ENCODE assay signal across 1 cellular context in the genomic region with DNA sequence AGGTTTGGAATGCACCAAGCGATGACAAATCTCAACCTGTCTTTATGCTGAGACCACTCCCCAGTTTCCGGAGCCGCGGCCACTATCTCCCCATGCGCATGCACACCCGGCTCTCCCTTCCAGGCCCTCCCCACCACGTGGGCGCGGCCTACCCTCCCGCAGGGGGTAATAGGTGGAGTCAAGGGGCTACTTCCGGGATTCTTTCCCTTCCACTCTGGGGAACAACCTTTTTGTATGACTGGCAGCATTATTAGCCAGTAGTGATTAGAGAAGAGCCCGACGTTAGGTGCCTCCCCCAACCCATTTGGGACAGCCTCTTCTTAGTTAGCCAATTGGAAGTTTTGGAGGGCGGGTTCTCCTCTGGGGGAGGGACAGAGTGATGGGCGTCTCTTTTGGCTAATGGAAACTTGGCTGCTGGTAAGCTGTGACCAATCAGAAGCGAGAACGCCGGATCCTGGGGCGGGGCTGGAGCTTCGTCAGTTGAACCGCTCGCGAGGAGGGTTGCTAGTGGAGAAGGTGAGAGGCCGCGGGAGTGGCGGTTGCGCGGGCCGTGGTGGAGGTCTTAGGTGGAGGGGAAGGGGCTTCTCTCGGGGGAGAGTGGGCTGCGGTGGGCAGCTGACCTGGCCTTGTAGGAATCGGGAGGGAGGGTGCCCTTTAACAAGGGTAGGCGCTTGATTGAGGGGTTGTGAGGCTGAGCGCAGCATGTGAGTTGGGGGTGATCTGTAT.
TF ChIP-seq lines count a peak whose summit lies in the region.

A gene with protein sequence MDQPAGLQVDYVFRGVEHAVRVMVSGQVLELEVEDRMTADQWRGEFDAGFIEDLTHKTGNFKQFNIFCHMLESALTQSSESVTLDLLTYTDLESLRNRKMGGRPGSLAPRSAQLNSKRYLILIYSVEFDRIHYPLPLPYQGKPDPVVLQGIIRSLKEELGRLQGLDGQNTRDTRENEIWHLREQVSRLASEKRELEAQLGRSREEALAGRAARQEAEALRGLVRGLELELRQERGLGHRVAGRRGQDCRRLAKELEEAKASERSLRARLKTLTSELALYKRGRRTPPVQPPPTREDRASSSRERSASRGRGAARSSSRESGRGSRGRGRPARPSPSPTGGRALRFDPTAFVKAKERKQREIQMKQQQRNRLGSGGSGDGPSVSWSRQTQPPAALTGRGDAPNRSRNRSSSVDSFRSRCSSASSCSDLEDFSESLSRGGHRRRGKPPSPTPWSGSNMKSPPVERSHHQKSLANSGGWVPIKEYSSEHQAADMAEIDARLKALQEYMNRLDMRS (plus strand): TSS at position 479 of the 726 bp plus-strand sequence. CDS start 7,552 bp downstream, outside the sequence.

TF ChIP-seq in K562, 482 proteins besides CTCF, POLR2A, EP300 and RAD21 (continued from another document and continues in another):
- TF ChIP-seq, protein P1, sequence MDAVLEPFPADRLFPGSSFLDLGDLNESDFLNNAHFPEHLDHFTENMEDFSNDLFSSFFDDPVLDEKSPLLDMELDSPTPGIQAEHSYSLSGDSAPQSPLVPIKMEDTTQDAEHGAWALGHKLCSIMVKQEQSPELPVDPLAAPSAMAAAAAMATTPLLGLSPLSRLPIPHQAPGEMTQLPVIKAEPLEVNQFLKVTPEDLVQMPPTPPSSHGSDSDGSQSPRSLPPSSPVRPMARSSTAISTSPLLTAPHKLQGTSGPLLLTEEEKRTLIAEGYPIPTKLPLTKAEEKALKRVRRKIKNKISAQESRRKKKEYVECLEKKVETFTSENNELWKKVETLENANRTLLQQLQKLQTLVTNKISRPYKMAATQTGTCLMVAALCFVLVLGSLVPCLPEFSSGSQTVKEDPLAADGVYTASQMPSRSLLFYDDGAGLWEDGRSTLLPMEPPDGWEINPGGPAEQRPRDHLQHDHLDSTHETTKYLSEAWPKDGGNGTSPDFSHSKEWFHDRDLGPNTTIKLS (IDR thresholded peaks at IDR 0.05; ENCODE audit: borderline replicate concordance, low read depth) = peak; percentile 24; the same call in 1 of the 2 replicates
- TF ChIP-seq NCOA1 (IDR thresholded peaks at IDR 0.05; ENCODE audit: low read depth) (no peak), SRSF9 (IDR thresholded peaks at IDR 0.05; ENCODE audit: borderline replicate concordance, low read depth, low read length) (no peak), ZC3H8 (IDR thresholded peaks at IDR 0.05) (no peak), MAFK (IDR thresholded peaks at IDR 0.05; ENCODE audit: low read length) (no peak), ZNF184 (CRISPR knock-in tag; IDR thresholded peaks at IDR 0.05) (no peak), BCL6 (CRISPR knock-in tag; IDR thresholded peaks at IDR 0.05) (no peak), ZNF445 (CRISPR knock-in tag; IDR thresholded peaks at IDR 0.05; ENCODE audit: low read depth) (no peak), ZSCAN29 (IDR thresholded peaks at IDR 0.05) (no peak), NONO (IDR thresholded peaks at IDR 0.05; ENCODE audit: low read depth in 2 of 2, low read length in 1 of 2) (no peak), SIX5 (IDR thresholded peaks at IDR 0.05; ENCODE audit: borderline replicate concordance in 1 of 2, insufficient read depth in 1 of 2, low read depth in 1 of 2, low read length in 2 of 2) (no peak), SMC3 (conservative IDR thresholded peaks at IDR 0.05; ENCODE audit: insufficient read depth, low read depth, low read length) (no peak), CC2D1A (IDR thresholded peaks at IDR 0.05) (no peak), ESRRB (CRISPR knock-in tag; IDR thresholded peaks at IDR 0.05; ENCODE audit: borderline replicate concordance) (no peak), IRF2 (CRISPR knock-in tag; IDR thresholded peaks at IDR 0.05) (no peak), ARHGAP35 (IDR thresholded peaks at IDR 0.05; ENCODE audit: partially characterized antibody) (peak; percentile 48), HNRNPL (IDR thresholded peaks at IDR 0.05; ENCODE audit: low read depth, low read length) (no peak), LARP7 (IDR thresholded peaks at IDR 0.05) (0 out of 2 replicates have a peak, but pooled peaks have one; percentile 66), ZNF764 (CRISPR knock-in tag; IDR thresholded peaks at IDR 0.05; ENCODE audit: low read depth) (no peak), HCFC1 (IDR thresholded peaks at IDR 0.05; ENCODE audit: low read depth, low read length) (peak; percentile 41; the same call in 1 of the 2 replicates), TOE1 (IDR thresholded peaks at IDR 0.05; ENCODE audit: borderline replicate concordance) (peak; percentile 8; the same call in 1 of the 2 replicates), TOE1 (CRISPR knock-in tag; IDR thresholded peaks at IDR 0.05; ENCODE audit: borderline replicate concordance, low read depth) (no peak), E2F3 (CRISPR knock-in tag; IDR thresholded peaks at IDR 0.05) (0 out of 2 replicates have a peak, but pooled peaks have one; percentile 44), GTF2A2 (tag; IDR thresholded peaks at IDR 0.05) (no peak), CCAR2 (IDR thresholded peaks at IDR 0.05; ENCODE audit: low read depth, low read length) (no peak), COPS2 (conservative IDR thresholded peaks at IDR 0.05) (no peak), SAFB (IDR thresholded peaks at IDR 0.05; ENCODE audit: borderline replicate concordance, low read depth, low read length) (no peak), NFRKB (IDR thresholded peaks at IDR 0.05; ENCODE audit: low read depth) (0 out of 2 replicates have a peak, but pooled peaks have one; percentile 43), EWSR1 (IDR thresholded peaks at IDR 0.05; ENCODE audit: borderline replicate concordance, low read depth, partially characterized antibody) (no peak), TEAD2 (tag; IDR thresholded peaks at IDR 0.05) (no peak), ILF3 (IDR thresholded peaks at IDR 0.05; ENCODE audit: borderline replicate concordance) (no peak), ZNF436 (CRISPR knock-in tag; IDR thresholded peaks at IDR 0.05) (no peak), RAD51 (IDR thresholded peaks at IDR 0.05; ENCODE audit: borderline replicate concordance, low read depth) (peak; percentile 77), KAT7 (CRISPR knock-in tag; IDR thresholded peaks at IDR 0.05; ENCODE audit: borderline replicate concordance) (no peak), PTBP1 (IDR thresholded peaks at IDR 0.05; ENCODE audit: low read depth, low read length) (no peak), SNIP1 (IDR thresholded peaks at IDR 0.05; ENCODE audit: low read depth) (no peak), NEUROD1 (IDR thresholded peaks at IDR 0.05; ENCODE audit: borderline replicate concordance, low read depth, low read length, partially characterized antibody) (peak; percentile 97)
- TF ChIP-seq, protein P2, sequence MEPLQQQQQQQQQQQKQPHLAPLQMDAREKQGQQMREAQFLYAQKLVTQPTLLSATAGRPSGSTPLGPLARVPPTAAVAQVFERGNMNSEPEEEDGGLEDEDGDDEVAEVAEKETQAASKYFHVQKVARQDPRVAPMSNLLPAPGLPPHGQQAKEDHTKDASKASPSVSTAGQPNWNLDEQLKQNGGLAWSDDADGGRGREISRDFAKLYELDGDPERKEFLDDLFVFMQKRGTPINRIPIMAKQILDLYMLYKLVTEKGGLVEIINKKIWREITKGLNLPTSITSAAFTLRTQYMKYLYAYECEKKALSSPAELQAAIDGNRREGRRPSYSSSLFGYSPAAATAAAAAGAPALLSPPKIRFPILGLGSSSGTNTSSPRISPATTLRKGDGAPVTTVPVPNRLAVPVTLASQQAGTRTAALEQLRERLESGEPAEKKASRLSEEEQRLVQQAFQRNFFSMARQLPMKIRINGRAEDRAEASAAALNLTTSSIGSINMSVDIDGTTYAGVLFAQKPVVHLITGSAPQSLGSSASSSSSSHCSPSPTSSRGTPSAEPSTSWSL (CRISPR knock-in tag; IDR thresholded peaks at IDR 0.05; ENCODE audit: borderline replicate concordance) = no peak
- TF ChIP-seq, protein P3, sequence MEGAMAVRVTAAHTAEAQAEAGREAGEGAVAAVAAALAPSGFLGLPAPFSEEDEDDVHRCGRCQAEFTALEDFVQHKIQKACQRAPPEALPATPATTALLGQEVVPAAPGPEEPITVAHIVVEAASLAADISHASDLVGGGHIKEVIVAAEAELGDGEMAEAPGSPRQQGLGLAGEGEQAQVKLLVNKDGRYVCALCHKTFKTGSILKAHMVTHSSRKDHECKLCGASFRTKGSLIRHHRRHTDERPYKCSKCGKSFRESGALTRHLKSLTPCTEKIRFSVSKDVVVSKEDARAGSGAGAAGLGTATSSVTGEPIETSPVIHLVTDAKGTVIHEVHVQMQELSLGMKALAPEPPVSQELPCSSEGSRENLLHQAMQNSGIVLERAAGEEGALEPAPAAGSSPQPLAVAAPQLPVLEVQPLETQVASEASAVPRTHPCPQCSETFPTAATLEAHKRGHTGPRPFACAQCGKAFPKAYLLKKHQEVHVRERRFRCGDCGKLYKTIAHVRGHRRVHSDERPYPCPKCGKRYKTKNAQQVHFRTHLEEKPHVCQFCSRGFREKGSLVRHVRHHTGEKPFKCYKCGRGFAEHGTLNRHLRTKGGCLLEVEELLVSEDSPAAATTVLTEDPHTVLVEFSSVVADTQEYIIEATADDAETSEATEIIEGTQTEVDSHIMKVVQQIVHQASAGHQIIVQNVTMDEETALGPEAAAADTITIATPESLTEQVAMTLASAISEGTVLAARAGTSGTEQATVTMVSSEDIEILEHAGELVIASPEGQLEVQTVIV (CRISPR knock-in tag; IDR thresholded peaks at IDR 0.05; ENCODE audit: borderline replicate concordance) = no peak
- TF ChIP-seq, protein P4, sequence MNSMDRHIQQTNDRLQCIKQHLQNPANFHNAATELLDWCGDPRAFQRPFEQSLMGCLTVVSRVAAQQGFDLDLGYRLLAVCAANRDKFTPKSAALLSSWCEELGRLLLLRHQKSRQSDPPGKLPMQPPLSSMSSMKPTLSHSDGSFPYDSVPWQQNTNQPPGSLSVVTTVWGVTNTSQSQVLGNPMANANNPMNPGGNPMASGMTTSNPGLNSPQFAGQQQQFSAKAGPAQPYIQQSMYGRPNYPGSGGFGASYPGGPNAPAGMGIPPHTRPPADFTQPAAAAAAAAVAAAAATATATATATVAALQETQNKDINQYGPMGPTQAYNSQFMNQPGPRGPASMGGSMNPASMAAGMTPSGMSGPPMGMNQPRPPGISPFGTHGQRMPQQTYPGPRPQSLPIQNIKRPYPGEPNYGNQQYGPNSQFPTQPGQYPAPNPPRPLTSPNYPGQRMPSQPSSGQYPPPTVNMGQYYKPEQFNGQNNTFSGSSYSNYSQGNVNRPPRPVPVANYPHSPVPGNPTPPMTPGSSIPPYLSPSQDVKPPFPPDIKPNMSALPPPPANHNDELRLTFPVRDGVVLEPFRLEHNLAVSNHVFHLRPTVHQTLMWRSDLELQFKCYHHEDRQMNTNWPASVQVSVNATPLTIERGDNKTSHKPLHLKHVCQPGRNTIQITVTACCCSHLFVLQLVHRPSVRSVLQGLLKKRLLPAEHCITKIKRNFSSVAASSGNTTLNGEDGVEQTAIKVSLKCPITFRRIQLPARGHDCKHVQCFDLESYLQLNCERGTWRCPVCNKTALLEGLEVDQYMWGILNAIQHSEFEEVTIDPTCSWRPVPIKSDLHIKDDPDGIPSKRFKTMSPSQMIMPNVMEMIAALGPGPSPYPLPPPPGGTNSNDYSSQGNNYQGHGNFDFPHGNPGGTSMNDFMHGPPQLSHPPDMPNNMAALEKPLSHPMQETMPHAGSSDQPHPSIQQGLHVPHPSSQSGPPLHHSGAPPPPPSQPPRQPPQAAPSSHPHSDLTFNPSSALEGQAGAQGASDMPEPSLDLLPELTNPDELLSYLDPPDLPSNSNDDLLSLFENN (IDR thresholded peaks at IDR 0.05; ENCODE audit: low read depth in 2 of 2, low read length in 2 of 2) = 0 out of 4 replicates have a peak, but pooled peaks of 1 of the 2 experiments have one; percentile 19
- TF ChIP-seq, protein P5, sequence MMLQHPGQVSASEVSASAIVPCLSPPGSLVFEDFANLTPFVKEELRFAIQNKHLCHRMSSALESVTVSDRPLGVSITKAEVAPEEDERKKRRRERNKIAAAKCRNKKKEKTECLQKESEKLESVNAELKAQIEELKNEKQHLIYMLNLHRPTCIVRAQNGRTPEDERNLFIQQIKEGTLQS (IDR thresholded peaks at IDR 0.05) = no peak
- TF ChIP-seq, protein P5 (CRISPR knock-in tag; conservative IDR thresholded peaks at IDR 0.05) = no peak
- TF ChIP-seq, protein P6, sequence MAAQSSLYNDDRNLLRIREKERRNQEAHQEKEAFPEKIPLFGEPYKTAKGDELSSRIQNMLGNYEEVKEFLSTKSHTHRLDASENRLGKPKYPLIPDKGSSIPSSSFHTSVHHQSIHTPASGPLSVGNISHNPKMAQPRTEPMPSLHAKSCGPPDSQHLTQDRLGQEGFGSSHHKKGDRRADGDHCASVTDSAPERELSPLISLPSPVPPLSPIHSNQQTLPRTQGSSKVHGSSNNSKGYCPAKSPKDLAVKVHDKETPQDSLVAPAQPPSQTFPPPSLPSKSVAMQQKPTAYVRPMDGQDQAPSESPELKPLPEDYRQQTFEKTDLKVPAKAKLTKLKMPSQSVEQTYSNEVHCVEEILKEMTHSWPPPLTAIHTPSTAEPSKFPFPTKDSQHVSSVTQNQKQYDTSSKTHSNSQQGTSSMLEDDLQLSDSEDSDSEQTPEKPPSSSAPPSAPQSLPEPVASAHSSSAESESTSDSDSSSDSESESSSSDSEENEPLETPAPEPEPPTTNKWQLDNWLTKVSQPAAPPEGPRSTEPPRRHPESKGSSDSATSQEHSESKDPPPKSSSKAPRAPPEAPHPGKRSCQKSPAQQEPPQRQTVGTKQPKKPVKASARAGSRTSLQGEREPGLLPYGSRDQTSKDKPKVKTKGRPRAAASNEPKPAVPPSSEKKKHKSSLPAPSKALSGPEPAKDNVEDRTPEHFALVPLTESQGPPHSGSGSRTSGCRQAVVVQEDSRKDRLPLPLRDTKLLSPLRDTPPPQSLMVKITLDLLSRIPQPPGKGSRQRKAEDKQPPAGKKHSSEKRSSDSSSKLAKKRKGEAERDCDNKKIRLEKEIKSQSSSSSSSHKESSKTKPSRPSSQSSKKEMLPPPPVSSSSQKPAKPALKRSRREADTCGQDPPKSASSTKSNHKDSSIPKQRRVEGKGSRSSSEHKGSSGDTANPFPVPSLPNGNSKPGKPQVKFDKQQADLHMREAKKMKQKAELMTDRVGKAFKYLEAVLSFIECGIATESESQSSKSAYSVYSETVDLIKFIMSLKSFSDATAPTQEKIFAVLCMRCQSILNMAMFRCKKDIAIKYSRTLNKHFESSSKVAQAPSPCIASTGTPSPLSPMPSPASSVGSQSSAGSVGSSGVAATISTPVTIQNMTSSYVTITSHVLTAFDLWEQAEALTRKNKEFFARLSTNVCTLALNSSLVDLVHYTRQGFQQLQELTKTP (IDR thresholded peaks at IDR 0.05; ENCODE audit: low read depth in 1 of 2, partially characterized antibody in 2 of 2) = peak in 1 of 2 experiments; percentile 69
- TF ChIP-seq, protein P7, sequence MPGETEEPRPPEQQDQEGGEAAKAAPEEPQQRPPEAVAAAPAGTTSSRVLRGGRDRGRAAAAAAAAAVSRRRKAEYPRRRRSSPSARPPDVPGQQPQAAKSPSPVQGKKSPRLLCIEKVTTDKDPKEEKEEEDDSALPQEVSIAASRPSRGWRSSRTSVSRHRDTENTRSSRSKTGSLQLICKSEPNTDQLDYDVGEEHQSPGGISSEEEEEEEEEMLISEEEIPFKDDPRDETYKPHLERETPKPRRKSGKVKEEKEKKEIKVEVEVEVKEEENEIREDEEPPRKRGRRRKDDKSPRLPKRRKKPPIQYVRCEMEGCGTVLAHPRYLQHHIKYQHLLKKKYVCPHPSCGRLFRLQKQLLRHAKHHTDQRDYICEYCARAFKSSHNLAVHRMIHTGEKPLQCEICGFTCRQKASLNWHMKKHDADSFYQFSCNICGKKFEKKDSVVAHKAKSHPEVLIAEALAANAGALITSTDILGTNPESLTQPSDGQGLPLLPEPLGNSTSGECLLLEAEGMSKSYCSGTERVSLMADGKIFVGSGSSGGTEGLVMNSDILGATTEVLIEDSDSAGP (CRISPR knock-in tag; IDR thresholded peaks at IDR 0.05) = no peak
